Comparison of ENCODE assay signal across 1 cellular context in genomic region chr5:140795259-140795641, GRCh38.
TF ChIP-seq lines count a peak whose summit lies in the region.

No MANE protein-coding gene starts in this region.

TF ChIP-seq in GM23338, 12 proteins besides CTCF, POLR2A, EP300 and RAD21 (continued from another document):
- TF ChIP-seq, protein P1, sequence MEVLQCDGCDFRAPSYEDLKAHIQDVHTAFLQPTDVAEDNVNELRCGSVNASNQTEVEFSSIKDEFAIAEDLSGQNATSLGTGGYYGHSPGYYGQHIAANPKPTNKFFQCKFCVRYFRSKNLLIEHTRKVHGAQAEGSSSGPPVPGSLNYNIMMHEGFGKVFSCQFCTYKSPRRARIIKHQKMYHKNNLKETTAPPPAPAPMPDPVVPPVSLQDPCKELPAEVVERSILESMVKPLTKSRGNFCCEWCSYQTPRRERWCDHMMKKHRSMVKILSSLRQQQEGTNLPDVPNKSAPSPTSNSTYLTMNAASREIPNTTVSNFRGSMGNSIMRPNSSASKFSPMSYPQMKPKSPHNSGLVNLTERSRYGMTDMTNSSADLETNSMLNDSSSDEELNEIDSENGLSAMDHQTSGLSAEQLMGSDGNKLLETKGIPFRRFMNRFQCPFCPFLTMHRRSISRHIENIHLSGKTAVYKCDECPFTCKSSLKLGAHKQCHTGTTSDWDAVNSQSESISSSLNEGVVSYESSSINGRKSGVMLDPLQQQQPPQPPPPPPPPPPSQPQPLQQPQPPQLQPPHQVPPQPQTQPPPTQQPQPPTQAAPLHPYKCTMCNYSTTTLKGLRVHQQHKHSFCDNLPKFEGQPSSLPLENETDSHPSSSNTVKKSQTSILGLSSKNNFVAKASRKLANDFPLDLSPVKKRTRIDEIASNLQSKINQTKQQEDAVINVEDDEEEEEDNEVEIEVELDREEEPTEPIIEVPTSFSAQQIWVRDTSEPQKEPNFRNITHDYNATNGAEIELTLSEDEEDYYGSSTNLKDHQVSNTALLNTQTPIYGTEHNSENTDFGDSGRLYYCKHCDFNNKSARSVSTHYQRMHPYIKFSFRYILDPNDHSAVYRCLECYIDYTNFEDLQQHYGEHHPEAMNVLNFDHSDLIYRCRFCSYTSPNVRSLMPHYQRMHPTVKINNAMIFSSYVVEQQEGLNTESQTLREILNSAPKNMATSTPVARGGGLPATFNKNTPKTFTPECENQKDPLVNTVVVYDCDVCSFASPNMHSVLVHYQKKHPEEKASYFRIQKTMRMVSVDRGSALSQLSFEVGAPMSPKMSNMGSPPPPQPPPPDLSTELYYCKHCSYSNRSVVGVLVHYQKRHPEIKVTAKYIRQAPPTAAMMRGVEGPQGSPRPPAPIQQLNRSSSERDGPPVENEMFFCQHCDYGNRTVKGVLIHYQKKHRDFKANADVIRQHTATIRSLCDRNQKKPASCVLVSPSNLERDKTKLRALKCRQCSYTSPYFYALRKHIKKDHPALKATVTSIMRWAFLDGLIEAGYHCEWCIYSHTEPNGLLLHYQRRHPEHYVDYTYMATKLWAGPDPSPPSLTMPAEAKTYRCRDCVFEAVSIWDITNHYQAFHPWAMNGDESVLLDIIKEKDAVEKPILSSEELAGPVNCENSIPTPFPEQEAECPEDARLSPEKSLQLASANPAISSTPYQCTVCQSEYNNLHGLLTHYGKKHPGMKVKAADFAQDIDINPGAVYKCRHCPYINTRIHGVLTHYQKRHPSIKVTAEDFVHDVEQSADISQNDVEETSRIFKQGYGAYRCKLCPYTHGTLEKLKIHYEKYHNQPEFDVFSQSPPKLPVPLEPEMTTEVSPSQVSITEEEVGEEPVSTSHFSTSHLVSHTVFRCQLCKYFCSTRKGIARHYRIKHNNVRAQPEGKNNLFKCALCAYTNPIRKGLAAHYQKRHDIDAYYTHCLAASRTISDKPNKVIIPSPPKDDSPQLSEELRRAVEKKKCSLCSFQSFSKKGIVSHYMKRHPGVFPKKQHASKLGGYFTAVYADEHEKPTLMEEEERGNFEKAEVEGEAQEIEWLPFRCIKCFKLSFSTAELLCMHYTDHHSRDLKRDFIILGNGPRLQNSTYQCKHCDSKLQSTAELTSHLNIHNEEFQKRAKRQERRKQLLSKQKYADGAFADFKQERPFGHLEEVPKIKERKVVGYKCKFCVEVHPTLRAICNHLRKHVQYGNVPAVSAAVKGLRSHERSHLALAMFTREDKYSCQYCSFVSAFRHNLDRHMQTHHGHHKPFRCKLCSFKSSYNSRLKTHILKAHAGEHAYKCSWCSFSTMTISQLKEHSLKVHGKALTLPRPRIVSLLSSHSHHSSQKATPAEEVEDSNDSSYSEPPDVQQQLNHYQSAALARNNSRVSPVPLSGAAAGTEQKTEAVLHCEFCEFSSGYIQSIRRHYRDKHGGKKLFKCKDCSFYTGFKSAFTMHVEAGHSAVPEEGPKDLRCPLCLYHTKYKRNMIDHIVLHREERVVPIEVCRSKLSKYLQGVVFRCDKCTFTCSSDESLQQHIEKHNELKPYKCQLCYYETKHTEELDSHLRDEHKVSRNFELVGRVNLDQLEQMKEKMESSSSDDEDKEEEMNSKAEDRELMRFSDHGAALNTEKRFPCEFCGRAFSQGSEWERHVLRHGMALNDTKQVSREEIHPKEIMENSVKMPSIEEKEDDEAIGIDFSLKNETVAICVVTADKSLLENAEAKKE (CRISPR knock-in tag; IDR thresholded peaks at IDR 0.05), result no peak
- no peak for TF ChIP-seq EZH2phosphoT487 (IDR thresholded peaks at IDR 0.05; ENCODE audit: unreplicated experiment)
- TF ChIP-seq CREB1 (CRISPR knock-in tag; IDR thresholded peaks at IDR 0.05; ENCODE audit: low read depth), result no peak
- TF ChIP-seq JUNB (IDR thresholded peaks at IDR 0.05; ENCODE audit: unreplicated experiment), result no peak
- TF ChIP-seq, protein P2, sequence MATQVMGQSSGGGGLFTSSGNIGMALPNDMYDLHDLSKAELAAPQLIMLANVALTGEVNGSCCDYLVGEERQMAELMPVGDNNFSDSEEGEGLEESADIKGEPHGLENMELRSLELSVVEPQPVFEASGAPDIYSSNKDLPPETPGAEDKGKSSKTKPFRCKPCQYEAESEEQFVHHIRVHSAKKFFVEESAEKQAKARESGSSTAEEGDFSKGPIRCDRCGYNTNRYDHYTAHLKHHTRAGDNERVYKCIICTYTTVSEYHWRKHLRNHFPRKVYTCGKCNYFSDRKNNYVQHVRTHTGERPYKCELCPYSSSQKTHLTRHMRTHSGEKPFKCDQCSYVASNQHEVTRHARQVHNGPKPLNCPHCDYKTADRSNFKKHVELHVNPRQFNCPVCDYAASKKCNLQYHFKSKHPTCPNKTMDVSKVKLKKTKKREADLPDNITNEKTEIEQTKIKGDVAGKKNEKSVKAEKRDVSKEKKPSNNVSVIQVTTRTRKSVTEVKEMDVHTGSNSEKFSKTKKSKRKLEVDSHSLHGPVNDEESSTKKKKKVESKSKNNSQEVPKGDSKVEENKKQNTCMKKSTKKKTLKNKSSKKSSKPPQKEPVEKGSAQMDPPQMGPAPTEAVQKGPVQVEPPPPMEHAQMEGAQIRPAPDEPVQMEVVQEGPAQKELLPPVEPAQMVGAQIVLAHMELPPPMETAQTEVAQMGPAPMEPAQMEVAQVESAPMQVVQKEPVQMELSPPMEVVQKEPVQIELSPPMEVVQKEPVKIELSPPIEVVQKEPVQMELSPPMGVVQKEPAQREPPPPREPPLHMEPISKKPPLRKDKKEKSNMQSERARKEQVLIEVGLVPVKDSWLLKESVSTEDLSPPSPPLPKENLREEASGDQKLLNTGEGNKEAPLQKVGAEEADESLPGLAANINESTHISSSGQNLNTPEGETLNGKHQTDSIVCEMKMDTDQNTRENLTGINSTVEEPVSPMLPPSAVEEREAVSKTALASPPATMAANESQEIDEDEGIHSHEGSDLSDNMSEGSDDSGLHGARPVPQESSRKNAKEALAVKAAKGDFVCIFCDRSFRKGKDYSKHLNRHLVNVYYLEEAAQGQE (IDR thresholded peaks at IDR 0.05; ENCODE audit: unreplicated experiment), result no peak
- TF ChIP-seq POLR2AphosphoS5 (IDR thresholded peaks at IDR 0.05; ENCODE audit: low read depth), result no peak
- no peak for TF ChIP-seq EZH2 (IDR thresholded peaks at IDR 0.05; ENCODE audit: low read depth, unreplicated experiment)
- no peak for TF ChIP-seq ZNF114 (CRISPR knock-in tag; IDR thresholded peaks at IDR 0.05)
- TF ChIP-seq, protein P3, sequence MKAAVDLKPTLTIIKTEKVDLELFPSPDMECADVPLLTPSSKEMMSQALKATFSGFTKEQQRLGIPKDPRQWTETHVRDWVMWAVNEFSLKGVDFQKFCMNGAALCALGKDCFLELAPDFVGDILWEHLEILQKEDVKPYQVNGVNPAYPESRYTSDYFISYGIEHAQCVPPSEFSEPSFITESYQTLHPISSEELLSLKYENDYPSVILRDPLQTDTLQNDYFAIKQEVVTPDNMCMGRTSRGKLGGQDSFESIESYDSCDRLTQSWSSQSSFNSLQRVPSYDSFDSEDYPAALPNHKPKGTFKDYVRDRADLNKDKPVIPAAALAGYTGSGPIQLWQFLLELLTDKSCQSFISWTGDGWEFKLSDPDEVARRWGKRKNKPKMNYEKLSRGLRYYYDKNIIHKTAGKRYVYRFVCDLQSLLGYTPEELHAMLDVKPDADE (IDR thresholded peaks at IDR 0.05), result no peak
